ENCODE assay signal across 12 cellular contexts in genomic region chr7:51324206-51324884, GRCh38. TPM values are rescaled to one million over a fixed set of nuclear protein-coding genes. Genes with fewer than 3 reads are reported as not detected.
DNase-seq lines count a peak whose midpoint lies in the region; ATAC-seq and TF ChIP-seq lines count a peak whose summit lies in the region.
"Had no signal": no experiment of that assay in that cellular context is flagged by ENCODE, and none has a peak within 500 bp of the region (broad histone marks: within the 10 kb centered on the region; RNA-seq: fewer than 3 reads in every experiment).

No MANE protein-coding gene starts in this region.

- H3K9ac ChIP-seq in HUES6 (ENCODE audit: low read length), result no peak overlapping the region
- H3K9ac ChIP-seq in NT2/D1 (ENCODE audit: insufficient read length, low read depth), result peak overlapping the region; percentile 23
- H3K9ac ChIP-seq in fibroblast of lung (ENCODE audit: insufficient read depth, low read length), result no peak overlapping the region
- H3K9ac ChIP-seq in trophoblast cell (ENCODE audit: low read length), result no peak overlapping the region

- H4K8ac ChIP-seq in trophoblast cell (ENCODE audit: low read depth, low read length), result no peak overlapping the region

- H3K27ac ChIP-seq in HUES6 (ENCODE audit: low read depth, low read length) (peak overlapping the region; percentile 69; the same call in 1 of the 2 replicates), fibroblast of lung (ENCODE audit: insufficient read depth, low read length) (no peak overlapping the region), trophoblast cell (ENCODE audit: low read depth, low read length) (no peak overlapping the region)
- H3K27ac ChIP-seq: VCaP had no signal

- no peak overlapping the region for H2BK120ac ChIP-seq in trophoblast cell (ENCODE audit: insufficient read depth, low read length, poor library complexity)

- H3K4me2 ChIP-seq in fibroblast of lung (ENCODE audit: extremely low read depth, insufficient read depth, low read length) (no peak overlapping the region), trophoblast cell (ENCODE audit: low read length) (no peak overlapping the region)

- H4K20me1 ChIP-seq in fibroblast of lung (ENCODE audit: control insufficient read depth, extremely low read depth, insufficient read depth, low read length), result no peaks in the 10 kb centered on the region

- TF ChIP-seq CTCF in fibroblast of lung (conservative IDR thresholded peaks at IDR 0.05 in 1 of 2, IDR thresholded peaks at IDR 0.05 in 1 of 2; ENCODE audit: low read depth in 1 of 2, low read length in 2 of 2), result no peak

- no peak overlapping the region for H3K18ac ChIP-seq in trophoblast cell (ENCODE audit: low read length)

- no peak overlapping the region for H2BK12ac ChIP-seq in trophoblast cell (ENCODE audit: low read length)

- no peak overlapping the region for H2AK5ac ChIP-seq in trophoblast cell (ENCODE audit: low read length)

- H2AFZ ChIP-seq in fibroblast of lung (ENCODE audit: low read length) (no peak overlapping the region), trophoblast cell (ENCODE audit: insufficient read depth, low read length, poor library complexity) (no peak overlapping the region)

- no peak overlapping the region for H2BK5ac ChIP-seq in trophoblast cell (ENCODE audit: low read depth, low read length, poor library complexity)

- no CpG with 5 or more reads among the region's 11 CpGs for WGBS in trophoblast cell (ENCODE audit: extremely low coverage, insufficient coverage, insufficient read length)

- H3K27me3 ChIP-seq in HUES6 (ENCODE audit: control insufficient read depth, insufficient read depth, low read length) (no peaks in the 10 kb centered on the region), NT2/D1 (ENCODE audit: insufficient read depth, insufficient read length) (no peaks in the 10 kb centered on the region), fibroblast of lung (ENCODE audit: control insufficient read depth, insufficient read depth, low read length) (no peaks in the 10 kb centered on the region), trophoblast cell (ENCODE audit: insufficient read depth, low read length) (no peaks in the 10 kb centered on the region)

- DNase-seq in NT2/D1 (ENCODE audit: low read depth, low spot score) (no peak), fibroblast of lung (ENCODE audit: low read depth in 2 of 2) (peak; percentile 5 to 16), trophoblast cell (peak; percentile 89 to 96), UCSD-AML1 (lab: John Stamatoyannopoulos, UW; ENCODE audit: unreplicated experiment) (no peak), NCI-H2227 treated with DMSO at 0.1 percent for 48 hours (lab: John Stamatoyannopoulos, UW) (no peak), NCI-H510A treated with DMSO at 0.1 percent for 48 hours (lab: John Stamatoyannopoulos, UW) (no peak)
- DNase-seq: CD8-positive, alpha-beta memory T cell; NCI-H2029 had no signal

- peak overlapping the region; percentile 64 for H3K14ac ChIP-seq in trophoblast cell (ENCODE audit: low read length)

- no peak for ATAC-seq in GM18868 (IDR thresholded peaks at IDR 0.05; ENCODE audit: unreplicated experiment)

- H3K9me3 ChIP-seq in HUES6 (ENCODE audit: control insufficient read depth, insufficient read depth, low read depth, low read length), result no peaks in the 10 kb centered on the region
- no peaks in the 10 kb centered on the region for H3K9me3 ChIP-seq in NT2/D1 (ENCODE audit: insufficient read depth, low read length)
- H3K9me3 ChIP-seq in fibroblast of lung (ENCODE audit: control insufficient read depth, insufficient read depth, low read depth, low read length), result no peaks in the 10 kb centered on the region
- H3K9me3 ChIP-seq in trophoblast cell (ENCODE audit: insufficient read depth, low read depth, low read length), result no peaks in the 10 kb centered on the region

- H3K79me1 ChIP-seq in trophoblast cell (ENCODE audit: low read length), result peaks cover 10% of the 10 kb centered on the region

- no peaks in the 10 kb centered on the region for H3K36me3 ChIP-seq in HUES6 (ENCODE audit: control insufficient read depth, insufficient read depth, low read length)
- H3K36me3 ChIP-seq in NT2/D1 (ENCODE audit: insufficient read depth, insufficient read length, low read length), result no peaks in the 10 kb centered on the region
- H3K36me3 ChIP-seq in fibroblast of lung (ENCODE audit: control insufficient read depth, insufficient read depth, low read length), result no peaks in the 10 kb centered on the region
- H3K36me3 ChIP-seq in trophoblast cell (ENCODE audit: control insufficient read depth in 1 of 2, insufficient read depth in 2 of 2, low read length in 2 of 2), result no peaks in the 10 kb centered on the region

- no peak overlapping the region for H3K23ac ChIP-seq in trophoblast cell (ENCODE audit: low read length)

- no peak overlapping the region for H3K4ac ChIP-seq in trophoblast cell (ENCODE audit: low read depth, low read length)

- H3K4me3 ChIP-seq in HUES6 (ENCODE audit: low read depth, low read length) (no peak overlapping the region), NT2/D1 (ENCODE audit: insufficient read length, low read depth) (no peak overlapping the region), fibroblast of lung (replicated peaks in 1 of 4; ENCODE audit: control extremely low read depth in 1 of 4, insufficient read depth in 1 of 4, low read depth in 3 of 4, low read length in 4 of 4) (no peak overlapping the region), trophoblast cell (ENCODE audit: low read depth, low read length) (no peak overlapping the region)

- H4K12ac ChIP-seq in trophoblast cell (ENCODE audit: low read depth, low read length), result no peak overlapping the region

- no peak overlapping the region for H4K91ac ChIP-seq in trophoblast cell (ENCODE audit: low read depth, low read length)

- H3K4me1 ChIP-seq in HUES6 (ENCODE audit: control insufficient read depth, insufficient read depth, low read length) (peaks cover 60% of the 10 kb centered on the region), NT2/D1 (ENCODE audit: insufficient read depth, insufficient read length) (peaks cover 15% of the 10 kb centered on the region), fibroblast of lung (ENCODE audit: control insufficient read depth, extremely low read depth, insufficient read depth, low read length) (no peaks in the 10 kb centered on the region), trophoblast cell (ENCODE audit: control insufficient read depth in 1 of 2, insufficient read depth in 2 of 2, low read length in 2 of 2) (peaks cover 7% of the 10 kb centered on the region in 2 experiments)

- no peaks in the 10 kb centered on the region for H3K79me2 ChIP-seq in fibroblast of lung (ENCODE audit: control insufficient read depth, insufficient read depth, low read length)
- H3K79me2 ChIP-seq in trophoblast cell (ENCODE audit: control insufficient read depth, insufficient read depth, low read length, poor library complexity), result peaks cover 2% of the 10 kb centered on the region

RNA-seq across cellular contexts. Expression of gene COBL, which starts 7.7 kb away (rescaled TPM):
- 0.26 and 0.33 TPM in 2 replicates for total RNA-seq in fibroblast of lung
- 0.07 and 0.10 TPM in 2 replicates for polyA plus RNA-seq in fibroblast of lung
- polyA plus RNA-seq in fibroblast of lung (2012), result 0.22 TPM in 1 of 2 replicates, not detected in the other
- 0.93 TPM in 1 of 2 replicates, not detected in the other for polyA minus RNA-seq in fibroblast of lung (ENCODE audit: low replicate concordance)
- 21.2 and 22.2 TPM in 2 replicates for polyA plus RNA-seq in trophoblast cell (2013)
- total RNA-seq: CD8-positive, alpha-beta memory T cell; RPMI7951 had no signal
- polyA plus RNA-seq: CD8-positive, alpha-beta memory T cell had no signal

Comparison
In these comparisons a context has a peak if more than half of its experiments do, and no peak if none do; other contexts are left out.
1. DNase-seq: peak in fibroblast of lung (2 of 2) and trophoblast cell (2 of 2); none in NT2/D1 (single experiment), UCSD-AML1 (single experiment), NCI-H2227 treated with DMSO at 0.1 percent for 48 hours (single experiment) and NCI-H510A treated with DMSO at 0.1 percent for 48 hours (single experiment).